In the genomic region with DNA sequence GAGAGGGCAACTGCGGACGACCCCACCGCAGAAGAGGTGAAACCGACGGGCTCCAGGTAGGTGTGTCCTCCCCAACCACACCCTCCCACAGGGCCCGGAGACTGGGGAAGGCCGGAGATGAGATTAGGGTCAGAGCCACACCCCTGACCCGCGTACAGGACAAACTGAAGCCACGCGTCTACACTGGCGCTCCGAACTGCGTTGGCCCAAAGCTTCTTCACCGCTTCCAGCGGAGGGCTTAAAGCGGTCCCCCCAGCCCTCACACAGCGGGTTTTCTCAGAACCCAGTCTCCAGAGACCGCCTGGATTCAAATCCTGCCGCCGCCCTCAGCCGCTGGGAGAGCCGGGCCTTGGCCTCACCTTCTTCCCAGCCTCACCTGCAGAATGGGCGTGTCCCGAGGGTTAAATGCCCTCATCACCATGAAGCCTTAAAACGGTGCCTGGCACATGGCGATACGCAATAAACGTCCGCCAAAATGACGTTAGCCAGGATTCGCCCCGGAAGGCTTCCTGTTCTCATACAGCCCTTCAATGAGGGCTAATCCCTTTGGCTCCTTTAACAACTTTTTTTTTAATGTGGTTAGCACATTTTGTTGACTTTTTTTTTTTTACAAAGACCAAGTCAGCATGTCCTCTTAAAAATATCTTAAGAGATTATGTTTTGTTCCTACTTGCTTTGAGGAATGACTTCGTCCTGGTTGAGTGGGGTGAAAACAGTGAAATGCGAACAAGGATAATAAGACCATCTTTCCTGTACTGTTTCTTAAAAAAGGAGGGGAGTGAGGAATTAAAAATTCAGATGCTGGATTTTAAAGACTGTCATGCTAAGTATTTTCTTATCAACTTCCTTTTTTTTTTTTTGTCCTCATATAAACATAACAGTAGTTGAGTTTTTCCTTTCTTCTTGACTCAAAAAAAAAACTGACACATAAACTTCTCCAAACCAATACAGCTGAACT, we compare ENCODE assay signal across 9 cellular contexts. TPM values are rescaled to one million over a fixed set of nuclear protein-coding genes. Genes with fewer than 3 reads are reported as not detected.
DNase-seq lines count a peak whose midpoint lies in the region; ATAC-seq, FAIRE-seq and TF ChIP-seq lines count a peak whose summit lies in the region.
"Had no signal": no experiment of that assay in that cellular context is flagged by ENCODE, and none has a peak within 500 bp of the region (broad histone marks: within the 10 kb centered on the region; RNA-seq: fewer than 3 reads in every experiment).

No MANE protein-coding gene starts in this region.

- H3K4me3 ChIP-seq in ascending aorta: no peak overlapping the region
- peak overlapping the region; percentile 4 for H3K4me3 ChIP-seq in lower lobe of right lung
- H3K4me3 ChIP-seq in vagina: peak overlapping the region in 1 of 2 donors; percentile 14
- H3K4me3 ChIP-seq in kidney (ENCODE audit: low read length in 2 of 2): no peak overlapping the region

- H3K4me1 ChIP-seq in ascending aorta: peaks cover 0 to 17% of the 10 kb centered on the region in 2 donors
- peaks cover 26% of the 10 kb centered on the region for H3K4me1 ChIP-seq in lower lobe of right lung
- H3K4me1 ChIP-seq in vagina: peaks cover 47% of the 10 kb centered on the region
- H3K4me1 ChIP-seq in kidney (ENCODE audit: control insufficient read depth in 1 of 2, insufficient read depth in 1 of 2, low read depth in 1 of 2, low read length in 2 of 2): peaks cover 3 to 4% of the 10 kb centered on the region in 2 donors

- no peak for FAIRE-seq in kidney (lab: Jason Lieb, UNC)

- TF ChIP-seq CTCF in ascending aorta (IDR thresholded peaks at IDR 0.05) (no peak), lower lobe of right lung (IDR thresholded peaks at IDR 0.05) (no peak), vagina (IDR thresholded peaks at IDR 0.05) (no peak), kidney (IDR thresholded peaks at IDR 0.05; ENCODE audit: borderline replicate concordance, extremely low read depth, insufficient read depth) (no peak)

- intact Hi-C loops in ascending aorta (cut with DNase I) (no loop called here), lower lobe of right lung (cut with DNase I) (no loop called here), vagina (cut with DNase I) (no loop called here), kidney (cut with DNase I) (no loop called here)

- H3K27ac ChIP-seq in ascending aorta (peak overlapping the region; percentile 24 to 45), lower lobe of right lung (peak overlapping the region; percentile 66), vagina (peak overlapping the region; percentile 85), kidney (ENCODE audit: low read depth in 2 of 2, low read length in 2 of 2) (peak overlapping the region in 1 of 2 donors; percentile 34)

- peak; percentile 28 to 61 for ATAC-seq in lower lobe of right lung
- no peak for ATAC-seq in GM21390 (IDR thresholded peaks at IDR 0.05; ENCODE audit: unreplicated experiment)
- ATAC-seq in HG03039 (IDR thresholded peaks at IDR 0.05; ENCODE audit: unreplicated experiment): no peak

- no peaks in the 10 kb centered on the region for H3K27me3 ChIP-seq in ascending aorta
- H3K27me3 ChIP-seq in lower lobe of right lung (ENCODE audit: low read depth): no peaks in the 10 kb centered on the region
- no peaks in the 10 kb centered on the region for H3K27me3 ChIP-seq in vagina

- no peak for TF ChIP-seq POLR2A in vagina (IDR thresholded peaks at IDR 0.05)

- DNase-seq in stimulated activated CD4-positive, alpha-beta T cell treated with anti-CD3 and anti-CD28 coated beads, Interleukin-4, amount 100 ng/mL, for 1 hour: peak; percentile 10
- no peak for DNase-seq in stimulated activated CD4-positive, alpha-beta T cell treated with anti-CD3 and anti-CD28 coated beads, Interleukin-4, amount 100 ng/mL, for 24 hours
- DNase-seq in ascending aorta (ENCODE audit: low spot score in 2 of 2) (no peak), lower lobe of right lung (no peak), vagina (ENCODE audit: extremely low spot score in 2 of 2) (peak in 1 of 2 donors; percentile 86), kidney (no peak)
- DNase-seq: DMS79 had no signal

- H3K36me3 ChIP-seq in ascending aorta (no peaks in the 10 kb centered on the region), lower lobe of right lung (no peaks in the 10 kb centered on the region), vagina (no peaks in the 10 kb centered on the region), kidney (ENCODE audit: control insufficient read depth in 1 of 2, insufficient read depth in 2 of 2, low read length in 2 of 2) (no peaks in the 10 kb centered on the region)

- H3K9ac ChIP-seq in kidney (ENCODE audit: low read length in 2 of 2): no peak overlapping the region

- H3K9me3 ChIP-seq in ascending aorta (no peaks in the 10 kb centered on the region), lower lobe of right lung (no peaks in the 10 kb centered on the region), vagina (no peaks in the 10 kb centered on the region), kidney (ENCODE audit: control insufficient read depth in 1 of 2, low read length in 2 of 2) (no peaks in the 10 kb centered on the region)

RNA-seq across cellular contexts. Expression of gene ZNF217, which starts 15.1 kb away (rescaled TPM):
- 8.9 TPM for total RNA-seq in ascending aorta
- total RNA-seq in lower lobe of right lung: 44.8 TPM
- total RNA-seq in vagina: 30.4 TPM
- total RNA-seq in kidney: 60.9 TPM
- polyA plus RNA-seq in kidney (ENCODE audit: insufficient read depth, low read depth, low replicate concordance): 5.0 TPM

Comparison
In these comparisons a context has a peak if more than half of its experiments do, and no peak if none do; other contexts are left out.
1. ATAC-seq: peak in lower lobe of right lung (2 of 2); none in GM21390 (single experiment) and HG03039 (single experiment).